Comparison of ENCODE assay signal across 8 cellular contexts in the genomic region with DNA sequence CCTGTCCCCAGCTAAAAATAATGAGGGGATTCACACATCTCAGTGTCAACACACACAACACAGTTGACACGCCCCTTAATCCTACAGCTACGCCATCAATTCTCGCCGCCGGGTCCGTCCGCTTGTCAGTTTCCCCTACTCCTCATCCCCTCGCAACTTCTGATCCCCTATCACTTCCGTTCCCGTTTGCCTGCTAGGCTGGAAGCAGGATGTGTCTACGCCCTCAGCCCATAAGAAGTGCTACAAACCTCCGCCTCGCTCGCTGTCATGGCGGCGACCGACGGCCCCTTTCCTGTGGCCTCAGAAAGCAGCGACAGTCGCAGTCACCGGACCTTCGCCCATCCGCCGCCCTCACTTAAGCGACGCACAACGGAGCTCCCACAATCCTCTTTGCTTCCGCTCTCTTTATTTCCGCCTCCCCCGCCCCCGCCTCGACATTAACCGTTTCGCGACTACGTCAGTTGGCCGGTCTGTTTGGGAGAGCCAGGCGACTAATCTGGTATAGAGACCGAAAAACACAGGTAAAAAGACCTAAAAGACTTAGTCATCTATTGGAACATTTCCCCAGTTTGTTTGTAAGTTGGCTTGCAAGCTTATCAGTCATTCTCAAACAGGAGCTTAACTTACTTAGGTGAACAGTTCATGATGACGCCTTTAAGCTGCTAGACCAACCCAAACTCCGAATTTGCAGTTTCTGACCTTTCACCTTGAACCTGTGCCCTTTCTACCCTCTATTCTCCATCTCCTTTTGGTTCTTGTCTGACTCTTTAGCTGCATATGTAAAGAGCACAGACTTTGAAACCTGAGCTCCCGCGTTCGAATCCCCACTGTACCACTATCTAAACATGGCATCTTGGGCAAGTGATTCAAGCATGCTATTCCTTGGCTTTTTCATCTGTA. TPM values are rescaled to one million over a fixed set of nuclear protein-coding genes. Genes with fewer than 3 reads are reported as not detected.
DNase-seq lines count a peak whose midpoint lies in the region; ATAC-seq and TF ChIP-seq lines count a peak whose summit lies in the region.

A gene with protein sequence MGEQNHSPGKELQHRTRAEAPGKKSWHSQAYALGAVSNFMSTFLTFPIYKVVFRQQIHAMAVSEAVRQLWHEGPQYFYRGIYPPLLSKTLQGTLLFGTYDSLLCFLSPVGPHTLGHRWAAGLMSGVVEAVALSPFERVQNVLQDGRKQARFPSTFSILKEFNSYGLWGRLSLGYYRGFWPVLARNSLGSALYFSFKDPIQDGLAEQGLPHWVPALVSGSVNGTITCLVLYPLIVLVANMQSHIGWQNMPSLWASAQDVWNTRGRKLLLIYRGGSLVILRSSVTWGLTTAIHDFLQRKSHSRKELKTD (minus strand): TSS at position 380 of the 900 bp plus-strand sequence. CDS start 51,752 bp downstream, outside the sequence.

- peaks cover 24% of the 10 kb centered on the region for H3K36me3 Mint-ChIP-seq in CD4-positive, alpha-beta T cell (ENCODE audit: low read depth)
- peaks cover 3% of the 10 kb centered on the region for H3K36me3 Mint-ChIP-seq in memory B cell

- peak within 1 kb of the TSS; percentile 75 for H3K27ac ChIP-seq in CD4-positive, alpha-beta T cell (ENCODE audit: low read depth, low read length)

- peak within 1 kb of the TSS; percentile 94 for H3K4me3 Mint-ChIP-seq in CD4-positive, alpha-beta T cell
- H3K4me3 Mint-ChIP-seq in memory B cell, result peak within 1 kb of the TSS; percentile 97

- intact Hi-C loops in CD4-positive, alpha-beta T cell (cut with DNase I, micrococcal nuclease), result loop anchor here in 1 of 2 experiments (5.0 kb wide), 1 partner anchor 45 kb away; a partner anchor contains a TSS

- H3K4me1 Mint-ChIP-seq in CD4-positive, alpha-beta T cell (ENCODE audit: low read depth), result peaks cover 21% of the 10 kb centered on the region
- peaks cover 4% of the 10 kb centered on the region for H3K4me1 Mint-ChIP-seq in memory B cell

- POLR2A ChIA-PET in CD4-positive, alpha-beta T cell (lab: Charles Lee), result interaction anchor here (0.6 to 2.0 kb wide), 17 partner anchors 10 to 1506 kb away, joined by 3 to 54 read pairs (median 5); a partner anchor contains a TSS

- CTCF ChIA-PET in CD4-positive, alpha-beta T cell (lab: Charles Lee), result interaction anchor here (1.1 to 2.3 kb wide), 2 partner anchors 9 to 44 kb away, joined by 3 to 20 read pairs; a partner anchor contains a TSS

- no peaks in the 10 kb centered on the region for H3K9me3 ChIP-seq in CD4-positive, alpha-beta T cell (ENCODE audit: control insufficient read depth, low read length)

- H3K27ac Mint-ChIP-seq in CD4-positive, alpha-beta T cell, result peak within 1 kb of the TSS; percentile 98
- H3K27ac Mint-ChIP-seq in memory B cell, result peak within 1 kb of the TSS; percentile 100

- no peak for TF ChIP-seq CTCF in CD4-positive, alpha-beta T cell (IDR thresholded peaks at IDR 0.05)

- H3K27me3 Mint-ChIP-seq in CD4-positive, alpha-beta T cell, result no peaks in the 10 kb centered on the region
- no peaks in the 10 kb centered on the region for H3K27me3 Mint-ChIP-seq in memory B cell

- peak; percentile 78 for ATAC-seq in CD4-positive, alpha-beta T cell (ENCODE audit: poor library complexity)
- ATAC-seq in GM19452 (IDR thresholded peaks at IDR 0.05; ENCODE audit: unreplicated experiment), result peak; percentile 92
- ATAC-seq in HG03575 (IDR thresholded peaks at IDR 0.05; ENCODE audit: extremely low read depth, insufficient number of reproducible peaks, low FRiP score, unreplicated experiment), result peak; percentile 86
- ATAC-seq in memory B cell (ENCODE audit: low read depth), result peak; percentile 85

- no peaks in the 10 kb centered on the region for H3K27me3 ChIP-seq in CD4-positive, alpha-beta T cell (ENCODE audit: control insufficient read depth, insufficient read depth, low read length)

- DNase-seq in CD4-positive, alpha-beta T cell, result peak; percentile 48 to 71 (median 62)
- DNase-seq in NCI-H82 (lab: John Stamatoyannopoulos, UW) (peak; percentile 96), memory B cell (ENCODE audit: low spot score in 2 of 2) (peak; percentile 69 to 72)
- peak; percentile 27 to 50 for DNase-seq in activated CD8-positive, alpha-beta memory T cell treated with anti-CD3 and anti-CD28 coated beads for 1 hour (ENCODE audit: extremely low read depth in 1 of 2, low read depth in 1 of 2)
- DNase-seq in effector CD8-positive, alpha-beta T cell (lab: John Stamatoyannopoulos, UW), result peak; percentile 73
- DNase-seq in stimulated activated CD8-positive, alpha-beta memory T cell treated with anti-CD3 and anti-CD28 coated beads, Interleukin-12 subunit alpha, Interleukin-12 subunit beta, amount 100 ng/mL, for 24 hours (ENCODE audit: extremely low read depth), result peak; percentile 43

- no peaks in the 10 kb centered on the region for H3K9me3 Mint-ChIP-seq in CD4-positive, alpha-beta T cell
- H3K9me3 Mint-ChIP-seq in memory B cell, result no peaks in the 10 kb centered on the region

RNA-seq across cellular contexts. Expression of the gene that starts here (rescaled TPM):
- total RNA-seq in CD4-positive, alpha-beta T cell, result 1 to 10 TPM; 5.1 TPM

Comparison
In these comparisons a context has a peak if more than half of its experiments do, and no peak if none do; other contexts are left out.
1. Peak in every context shown above with its lines: DNase-seq, ATAC-seq and H3K27ac ChIP-seq.
2. DNase-seq: peak in every context shown above with its lines; median percentile 96 in NCI-H82; 73 in effector CD8-positive, alpha-beta T cell; 70 in memory B cell; 62 in CD4-positive, alpha-beta T cell; 43 in stimulated activated CD8-positive, alpha-beta memory T cell treated with anti-CD3 and anti-CD28 coated beads, Interleukin-12 subunit alpha, Interleukin-12 subunit beta, amount 100 ng/mL, for 24 hours; 38 in activated CD8-positive, alpha-beta memory T cell treated with anti-CD3 and anti-CD28 coated beads for 1 hour.